8 cellular contexts compared by ENCODE assay signal in the genomic region with DNA sequence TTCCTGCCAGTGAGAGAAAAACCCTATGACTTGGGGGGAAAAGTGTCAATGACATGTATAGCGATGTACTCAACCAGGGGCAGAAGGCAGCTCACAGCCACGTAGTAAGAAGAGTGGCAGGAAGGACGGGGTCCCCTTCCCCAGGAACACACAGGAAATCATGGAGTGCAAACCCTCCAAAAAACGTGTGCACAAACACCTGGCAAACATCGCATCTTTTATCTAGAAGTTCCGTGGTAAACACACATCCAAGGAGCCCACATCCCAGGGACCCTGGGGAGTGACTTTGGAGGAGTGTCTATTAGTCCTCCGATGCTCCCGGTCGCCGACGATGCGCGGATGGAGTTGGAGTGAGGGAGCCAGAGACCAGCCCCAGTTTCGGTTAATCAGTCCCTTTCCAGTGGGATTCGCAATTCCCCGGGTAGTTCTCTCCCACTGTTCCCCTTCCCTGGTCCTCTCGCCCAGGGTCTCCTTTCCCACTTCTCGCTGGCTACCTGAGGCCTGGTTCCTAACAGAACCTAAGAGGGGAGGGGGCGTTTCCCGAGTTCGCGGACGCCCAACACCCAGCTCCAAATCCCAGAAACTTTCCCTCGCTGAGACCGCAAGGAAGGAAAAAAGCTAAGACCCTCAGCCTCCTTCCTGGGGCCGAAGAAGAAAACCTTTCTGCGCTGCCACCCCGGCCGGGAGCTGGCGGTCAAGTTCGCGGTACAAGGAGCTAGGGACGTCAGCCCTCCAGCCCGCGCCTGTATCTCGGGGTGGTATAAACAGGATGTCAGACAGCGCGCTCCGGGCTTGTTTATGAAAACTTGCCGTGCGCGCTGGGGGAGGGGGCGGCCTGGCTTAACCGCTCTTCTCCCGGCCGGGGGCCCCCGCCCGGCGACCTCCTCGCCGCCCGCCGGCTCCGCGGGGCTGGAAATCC.
A peak's percentile ranks its signal among the peaks of the same experiment; 100 is the strongest.
DNase-seq lines count a peak whose midpoint lies in the region; ATAC-seq lines count a peak whose summit lies in the region.

No MANE protein-coding gene starts in this region.

- peaks cover 18% of the 10 kb centered on the region for H3K4me1 ChIP-seq in mucosa of stomach (ENCODE audit: control insufficient read depth, insufficient read depth, low read length)

- H3K9ac ChIP-seq in mucosa of stomach (ENCODE audit: low read length): peak overlapping the region; percentile 91

- DNase-seq in NCI-H1417 (lab: John Stamatoyannopoulos, UW) (peak; percentile 22 to 77 (median 61)), NCI-H1417 treated with DMSO at 0.1 percent for 48 hours (lab: John Stamatoyannopoulos, UW) (no peak), NCI-H526 (lab: John Stamatoyannopoulos, UW) (peak; percentile 33 to 76), epidermal melanocyte (ENCODE audit: insufficient read length, low spot score) (peak; percentile 56)
- peak; percentile 78 for DNase-seq in activated CD8-positive, alpha-beta memory T cell treated with anti-CD3 and anti-CD28 coated beads, Interleukin-2, amount 50 U/mL, for 48 hours
- peak; percentile 34 to 67 for DNase-seq in stimulated activated CD8-positive, alpha-beta memory T cell treated with anti-CD3 and anti-CD28 coated beads, Interleukin-7, amount 100 ng/mL, for 4 hours (ENCODE audit: low read depth in 2 of 2)

- no peaks in the 10 kb centered on the region for H3K36me3 ChIP-seq in mucosa of stomach (ENCODE audit: control insufficient read depth, insufficient read depth, low read length)

- H3K4me3 ChIP-seq in mucosa of stomach (ENCODE audit: low read length): peak overlapping the region; percentile 95

- peak; percentile 39 for ATAC-seq in HG02884 (IDR thresholded peaks at IDR 0.05; ENCODE audit: unreplicated experiment)

- no peaks in the 10 kb centered on the region for H3K9me3 ChIP-seq in mucosa of stomach (ENCODE audit: control insufficient read depth, low read length)

- no peaks in the 10 kb centered on the region for H3K27me3 ChIP-seq in mucosa of stomach (ENCODE audit: control insufficient read depth, insufficient read depth, low read length)
